1 cellular context compared by ENCODE assay signal in genomic region chr3:190370369-190370768, GRCh38.
TF ChIP-seq lines count a peak whose summit lies in the region.

No MANE protein-coding gene starts in this region.

TF ChIP-seq in IMR-90, 13 proteins besides CTCF, POLR2A, EP300 and RAD21:
- no peak for TF ChIP-seq CHD1 (IDR thresholded peaks at IDR 0.05; ENCODE audit: low read depth, low read length)
- no peak for TF ChIP-seq MAZ (IDR thresholded peaks at IDR 0.05; ENCODE audit: borderline replicate concordance, low read depth, low read length)
- TF ChIP-seq ELK1 (IDR thresholded peaks at IDR 0.05; ENCODE audit: borderline replicate concordance, low read depth, low read length) = no peak
- TF ChIP-seq CEBPB (IDR thresholded peaks at IDR 0.05; ENCODE audit: low read depth, low read length) = no peak
- no peak for TF ChIP-seq BHLHE40 (IDR thresholded peaks at IDR 0.05; ENCODE audit: low read depth, low read length)
- no peak for TF ChIP-seq RFX5 (IDR thresholded peaks at IDR 0.05; ENCODE audit: low read depth, low read length)
- TF ChIP-seq RCOR1 (IDR thresholded peaks at IDR 0.05; ENCODE audit: insufficient replicate concordance, low read length) = no peak
- no peak for TF ChIP-seq FOS (IDR thresholded peaks at IDR 0.05; ENCODE audit: low read depth, low read length)
- no peak for TF ChIP-seq MAFK (IDR thresholded peaks at IDR 0.05; ENCODE audit: low read depth, low read length)
